Comparison of ENCODE assay signal across 1 cellular context in genomic region chr2:20221169-20221938, GRCh38.
TF ChIP-seq lines count a peak whose summit lies in the region.

No MANE protein-coding gene starts in this region.

TF ChIP-seq in HepG2, 621 proteins besides CTCF, POLR2A, EP300 and RAD21 (continued from another document):
- TF ChIP-seq ZNF609 (CRISPR knock-in tag; IDR thresholded peaks at IDR 0.05; ENCODE audit: borderline replicate concordance) (no peak), ZNF557 (CRISPR knock-in tag; IDR thresholded peaks at IDR 0.05) (no peak)
TF ChIP-seq in HepG2: peak in this region for 3.
